8 cellular contexts compared by ENCODE assay signal in the genomic region with DNA sequence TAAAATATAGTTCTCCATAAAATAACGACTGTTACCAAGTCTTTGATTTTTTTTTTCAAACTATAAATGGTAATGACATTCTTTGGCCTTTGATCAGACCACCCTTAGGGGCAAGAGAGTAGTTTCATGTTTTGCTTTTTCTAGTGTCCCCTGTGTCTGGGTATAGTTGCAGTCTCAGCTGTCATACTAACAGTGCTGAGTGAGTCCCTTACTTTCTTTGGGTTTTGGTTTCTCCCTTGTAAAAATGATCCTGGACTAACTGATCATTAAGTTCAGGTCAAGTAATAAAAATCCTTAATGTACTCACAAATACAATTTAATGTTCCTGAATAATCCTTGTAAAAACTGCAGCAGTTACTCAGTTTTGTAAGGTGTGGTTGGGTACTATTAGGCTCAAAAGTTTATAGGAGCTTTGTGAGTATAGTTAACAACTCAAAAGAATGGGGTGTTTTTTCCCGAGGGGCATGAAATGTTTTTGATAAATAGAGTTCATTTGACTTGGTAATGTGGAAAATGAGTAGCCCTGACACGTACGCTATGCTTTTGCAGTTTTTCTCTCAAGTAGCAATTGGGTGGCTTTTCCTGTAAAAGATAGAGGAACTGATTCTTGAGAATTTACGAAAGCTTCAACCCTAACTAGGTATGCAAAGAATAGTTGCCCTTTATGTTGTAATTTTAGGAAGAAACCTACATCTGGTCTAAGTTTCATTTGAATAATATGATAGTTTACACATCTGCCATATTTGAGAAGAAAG. TPM values are rescaled to one million over a fixed set of nuclear protein-coding genes. Genes with fewer than 3 reads are reported as not detected.
DNase-seq lines count a peak whose midpoint lies in the region; ATAC-seq and TF ChIP-seq lines count a peak whose summit lies in the region.

No MANE protein-coding gene starts in this region.

- no peaks in the 10 kb centered on the region for H3K36me3 ChIP-seq in CD8-positive, alpha-beta T cell (ENCODE audit: insufficient read depth, low read length)
- H3K36me3 ChIP-seq in effector memory CD4-positive, alpha-beta T cell (ENCODE audit: control insufficient read depth, insufficient read depth, low read length), result no peaks in the 10 kb centered on the region

- CTCF ChIA-PET in CD8-positive, alpha-beta T cell (lab: Charles Lee), result interaction anchor here (1.2 to 2.3 kb wide), 7 partner anchors 10 to 63 kb away, joined by 3 to 7 read pairs (median 4); no protein-coding TSS in a partner anchor

- no peaks in the 10 kb centered on the region for H3K9me3 Mint-ChIP-seq in CD8-positive, alpha-beta T cell

- peaks cover 11% of the 10 kb centered on the region for H3K36me3 Mint-ChIP-seq in CD8-positive, alpha-beta T cell

- no peaks in the 10 kb centered on the region for H3K27me3 Mint-ChIP-seq in CD8-positive, alpha-beta T cell (ENCODE audit: low read depth)

- H3K27ac ChIP-seq in CD8-positive, alpha-beta T cell (ENCODE audit: low read depth, low read length), result no peak overlapping the region
- H3K27ac ChIP-seq in effector memory CD4-positive, alpha-beta T cell (ENCODE audit: insufficient read depth, low read length, poor library complexity, severe bottlenecking), result peak overlapping the region; percentile 70

- intact Hi-C loops in CD8-positive, alpha-beta T cell (cut with DNase I, micrococcal nuclease), result loop anchor here in 1 of 2 experiments (10.0 kb wide), 1 partner anchor 702 kb away; the partner anchor contains the start of gene SLC9A8

- TF ChIP-seq CTCF in CD8-positive, alpha-beta T cell (IDR thresholded peaks at IDR 0.05), result no peak
- TF ChIP-seq CTCF in LNCaP clone FGC (IDR thresholded peaks at IDR 0.05; ENCODE audit: control insufficient read depth, extremely low read depth, insufficient read depth), result no peak

- H3K4me3 ChIP-seq in CD8-positive, alpha-beta T cell (ENCODE audit: low read depth, low read length), result no peak overlapping the region
- peak overlapping the region; percentile 24 for H3K4me3 ChIP-seq in LNCaP clone FGC (ENCODE audit: low read depth, low read length)
- H3K4me3 ChIP-seq in effector memory CD4-positive, alpha-beta T cell (ENCODE audit: insufficient read depth, low read depth, low read length, poor library complexity, severe bottlenecking), result peak overlapping the region; percentile 19

- no peak for ATAC-seq in CD8-positive, alpha-beta T cell
- peak; percentile 43 for ATAC-seq in GM21528 (IDR thresholded peaks at IDR 0.05; ENCODE audit: low FRiP score, unreplicated experiment)
- ATAC-seq in GM19023 (IDR thresholded peaks at IDR 0.05; ENCODE audit: unreplicated experiment), result no peak

- peak overlapping the region; percentile 47 for H3K4me3 Mint-ChIP-seq in CD8-positive, alpha-beta T cell

- H3K27ac Mint-ChIP-seq in CD8-positive, alpha-beta T cell, result peak overlapping the region; percentile 60

- H3K9me3 ChIP-seq in CD8-positive, alpha-beta T cell (ENCODE audit: low read length), result no peaks in the 10 kb centered on the region
- no peaks in the 10 kb centered on the region for H3K9me3 ChIP-seq in effector memory CD4-positive, alpha-beta T cell (ENCODE audit: control insufficient read depth, low read length)

- no peaks in the 10 kb centered on the region for H3K27me3 ChIP-seq in CD8-positive, alpha-beta T cell (ENCODE audit: insufficient read depth, low read length)
- H3K27me3 ChIP-seq in effector memory CD4-positive, alpha-beta T cell (replicated peaks; ENCODE audit: control insufficient read depth, insufficient read depth, low read length, poor library complexity, severe bottlenecking), result no peaks in the 10 kb centered on the region

- peaks cover 98% of the 10 kb centered on the region for H3K4me1 Mint-ChIP-seq in CD8-positive, alpha-beta T cell (ENCODE audit: low read depth)

- peaks cover 95% of the 10 kb centered on the region for H3K4me1 ChIP-seq in CD8-positive, alpha-beta T cell (ENCODE audit: insufficient read depth, low read length)
- peaks cover 65% of the 10 kb centered on the region for H3K4me1 ChIP-seq in effector memory CD4-positive, alpha-beta T cell (ENCODE audit: control insufficient read depth, insufficient read depth, low read length, poor library complexity, severe bottlenecking)

- POLR2A ChIA-PET in CD8-positive, alpha-beta T cell (lab: Charles Lee), result interaction anchor here (1.1 to 1.4 kb wide), 2 partner anchors 10 to 14 kb away, joined by 3 to 4 read pairs; no protein-coding TSS in a partner anchor

- DNase-seq in CD8-positive, alpha-beta T cell, result no peak
- DNase-seq in LNCaP clone FGC (ENCODE audit: low read depth) (peak; percentile 65), cerebellar nuclear complex (lab: John Stamatoyannopoulos, UW) (no peak), NCI-H2107 (lab: John Stamatoyannopoulos, UW) (no peak), T-helper 9 cell (no peak)
- no peak for DNase-seq in effector memory CD4-positive, alpha-beta T cell

RNA-seq across cellular contexts. Expression of gene PTPN1, which starts 6.2 kb away (rescaled TPM):
- total RNA-seq in CD8-positive, alpha-beta T cell, result 10 to 100 TPM; 96.0 to 97.5 TPM
